ENCODE assay signal across 8 cellular contexts in genomic region chr2:156435725-156436476, GRCh38. TPM values are rescaled to one million over a fixed set of nuclear protein-coding genes. Genes with fewer than 3 reads are reported as not detected.
DNase-seq lines count a peak whose midpoint lies in the region; ATAC-seq lines count a peak whose summit lies in the region.

Gene GPD2, plus strand, starts transcription at chr2:156436379. Its CDS starts 39,727 bp downstream, at chr2:156476106.

- DNase-seq in Ammon's horn (ENCODE audit: low spot score), result peak; percentile 89
- DNase-seq in NCI-H526 treated with DMSO at 0.1 percent for 48 hours (lab: John Stamatoyannopoulos, UW), result peak; percentile 52
- peak; percentile 29 to 50 for DNase-seq in activated CD8-positive, alpha-beta memory T cell treated with anti-CD3 and anti-CD28 coated beads for 1 hour (ENCODE audit: extremely low read depth in 1 of 2, low read depth in 1 of 2)
- DNase-seq in effector CD8-positive, alpha-beta T cell (lab: John Stamatoyannopoulos, UW), result peak; percentile 43
- DNase-seq in lung microvascular endothelial cell (ENCODE audit: low read depth in 2 of 2), result peak; percentile 65 to 87
- peak; percentile 35 for DNase-seq in stimulated activated CD8-positive, alpha-beta memory T cell treated with anti-CD3 and anti-CD28 coated beads, Interleukin-12 subunit alpha, Interleukin-12 subunit beta, amount 100 ng/mL, for 1 hour (ENCODE audit: low read depth)

- ATAC-seq in GM18907 (IDR thresholded peaks at IDR 0.05; ENCODE audit: unreplicated experiment) (peak; percentile 67), HG03159 (IDR thresholded peaks at IDR 0.05; ENCODE audit: unreplicated experiment) (peak; percentile 64)

RNA-seq across cellular contexts. Expression of gene GPD2, which starts in this region (rescaled TPM):
- 21.0 and 25.7 TPM in 2 replicates for total RNA-seq in lung microvascular endothelial cell

Comparison
In these comparisons a context has a peak if more than half of its experiments do, and no peak if none do; other contexts are left out.
1. Peak in every context shown above with its lines: DNase-seq and ATAC-seq.
2. DNase-seq: peak in every context shown above with its lines; median percentile 89 in Ammon's horn; 76 in lung microvascular endothelial cell; 52 in NCI-H526 treated with DMSO at 0.1 percent for 48 hours; 43 in effector CD8-positive, alpha-beta T cell; 40 in activated CD8-positive, alpha-beta memory T cell treated with anti-CD3 and anti-CD28 coated beads for 1 hour; 35 in stimulated activated CD8-positive, alpha-beta memory T cell treated with anti-CD3 and anti-CD28 coated beads, Interleukin-12 subunit alpha, Interleukin-12 subunit beta, amount 100 ng/mL, for 1 hour.